24 cellular contexts compared by ENCODE assay signal in the genomic region with DNA sequence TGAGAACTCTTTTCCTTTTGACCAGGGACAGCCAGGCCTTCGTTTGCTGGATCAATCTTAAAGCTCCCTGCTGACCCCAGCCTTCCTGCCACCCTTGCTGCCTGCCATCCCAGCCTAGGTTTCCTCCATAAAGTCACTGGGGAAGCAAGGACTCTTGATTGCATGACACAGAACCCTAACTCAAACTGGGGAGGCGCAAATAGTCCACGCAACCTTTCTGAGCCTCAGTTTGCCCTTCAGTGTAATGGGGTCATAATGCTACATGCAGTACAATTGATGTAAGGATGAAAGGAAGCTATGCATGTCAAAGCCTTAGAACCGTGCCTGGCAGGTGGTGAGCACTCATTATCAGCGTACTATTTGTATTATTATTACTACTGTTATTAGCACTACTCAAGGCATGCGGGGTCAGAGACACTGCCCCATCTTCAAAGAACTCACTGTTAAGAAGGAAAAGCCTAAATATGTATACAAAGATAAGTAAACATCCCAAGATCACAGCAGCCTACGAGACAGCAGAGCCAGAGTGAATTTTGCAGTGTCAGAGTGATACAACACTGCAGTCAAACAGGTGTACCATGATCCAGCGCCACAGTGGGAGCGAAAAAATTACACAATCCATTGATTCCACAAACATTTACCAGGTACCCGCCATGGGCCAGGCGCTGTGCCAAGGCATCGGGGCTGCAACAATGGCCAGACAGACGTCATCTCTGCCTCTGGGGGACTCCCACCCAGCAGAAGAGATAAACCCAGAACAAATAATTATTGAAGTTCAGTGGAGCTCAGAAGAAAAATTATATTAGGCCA. TPM values are rescaled to one million over a fixed set of nuclear protein-coding genes. Genes with fewer than 3 reads are reported as not detected.
DNase-seq lines count a peak whose midpoint lies in the region; ATAC-seq, FAIRE-seq and TF ChIP-seq lines count a peak whose summit lies in the region.
"Had no signal": no experiment of that assay in that cellular context is flagged by ENCODE, and none has a peak within 500 bp of the region (broad histone marks: within the 10 kb centered on the region; RNA-seq: fewer than 3 reads in every experiment).

No MANE protein-coding gene starts in this region.

- 28% methylated on average over 13 of the region's 13 CpGs for WGBS in SK-N-SH (ENCODE audit: low lambda C conversion rate)
- whole genome bisulfite sequencing in K562 (ENCODE audit: insufficient coverage, low coverage, missing lambda C conversion rate): 2% methylated on average over 13 of the region's 13 CpGs

- H3K4me3 ChIP-seq in SK-N-SH (ENCODE audit: low read depth in 2 of 2, low read length in 1 of 2): no peak overlapping the region
- H3K4me3 ChIP-seq in K562: no peak overlapping the region
- H3K4me3 ChIP-seq: colonic mucosa, left ventricle myocardium inferior, thyroid gland had no signal

- BruUV-seq in K562 (replicated peaks; lab: Mats Ljungman, UMichigan): no TSS peak

- peak overlapping the region in 1 of 2 experiments; percentile 94; a peak in 2 of 4 replicates for H3K27ac ChIP-seq in SK-N-SH (ENCODE audit: low read depth in 2 of 2, low read length in 1 of 2)
- H3K27ac ChIP-seq in K562 (ENCODE audit: extremely low read depth, low read depth, low read length): no peak overlapping the region
- H3K27ac ChIP-seq: colonic mucosa, left ventricle myocardium inferior, thyroid gland had no signal

- TF ChIP-seq POLR2A in K562 (conservative IDR thresholded peaks at IDR 0.05): no peak

- no peak for TF ChIP-seq CTCF in SK-N-SH (IDR thresholded peaks at IDR 0.05)
- TF ChIP-seq CTCF in K562 (IDR thresholded peaks at IDR 0.05 in 2 of 3, conservative IDR thresholded peaks at IDR 0.05 in 1 of 3; ENCODE audit: insufficient read depth in 2 of 3, low read depth in 1 of 3, low read length in 3 of 3): no peak

- H3K79me2 ChIP-seq in SK-N-SH (ENCODE audit: insufficient read depth) (no peaks in the 10 kb centered on the region), K562 (ENCODE audit: control insufficient read depth, insufficient read depth, low read length) (no peaks in the 10 kb centered on the region)

- H2AFZ ChIP-seq in SK-N-SH (ENCODE audit: low read depth): no peak overlapping the region
- no peak overlapping the region for H2AFZ ChIP-seq in K562 (ENCODE audit: low read depth, low read length)

- FAIRE-seq in K562 (lab: Jason Lieb, UNC): no peak
- FAIRE-seq: endometrium, GM12891 had no signal

- H3K9ac ChIP-seq in SK-N-SH: no peak overlapping the region
- H3K9ac ChIP-seq in K562 (ENCODE audit: insufficient read depth in 1 of 2, low read depth in 2 of 2, low read length in 2 of 2): no peak overlapping the region

- POLR2A ChIA-PET in SK-N-SH (lab: Yijun Ruan, JAX) (interaction anchor here (1.3 kb wide), 1 partner anchor 58 kb away, joined by 3 read pairs; no protein-coding TSS in a partner anchor), K562 (lab: Yijun Ruan, JAX) (no interaction called here)

- TF ChIP-seq RAD21 in SK-N-SH (IDR thresholded peaks at IDR 0.05; ENCODE audit: low read length) (no peak), K562 (CRISPR knock-in tag; conservative IDR thresholded peaks at IDR 0.05 in 1 of 2, IDR thresholded peaks at IDR 0.05 in 1 of 2) (no peak)

- no peaks in the 10 kb centered on the region for H3K36me3 ChIP-seq in SK-N-SH (replicated peaks in 1 of 2; ENCODE audit: control insufficient read depth in 1 of 2, insufficient read depth in 2 of 2, low read length in 1 of 2)
- H3K36me3 ChIP-seq in K562 (ENCODE audit: control insufficient read depth, insufficient read depth, low read length): no peaks in the 10 kb centered on the region
- H3K36me3 ChIP-seq: colonic mucosa, left ventricle myocardium inferior, thyroid gland had no signal

- TF ChIP-seq EP300 in SK-N-SH (IDR thresholded peaks at IDR 0.05; ENCODE audit: borderline replicate concordance in 1 of 2, low read depth in 1 of 2, low read length in 1 of 2) (no peak; a peak in 1 of 4 replicates), K562 (IDR thresholded peaks at IDR 0.05; ENCODE audit: low read length) (no peak)

- CTCF ChIA-PET in SK-N-SH (lab: Yijun Ruan, JAX) (interaction anchor here (1.0 to 3.7 kb wide), 6 partner anchors 10 to 124 kb away, joined by 3 to 22 read pairs (median 6); no protein-coding TSS in a partner anchor), K562 (lab: Yijun Ruan, JAX; ENCODE audit: low intra/inter-chr PET ratio) (no interaction called here)

- ATAC-seq in SK-N-SH treated with all-trans-retinoic acid at 6 μM for 48 hours (no peak), K562 (no peak), GM21737 (IDR thresholded peaks at IDR 0.05; ENCODE audit: unreplicated experiment) (no peak), GM21717 (IDR thresholded peaks at IDR 0.05; ENCODE audit: unreplicated experiment) (no peak)
- ATAC-seq: stimulated activated effector memory CD8-positive, alpha-beta T cell treated with anti-CD3 and anti-CD28 coated beads, Interleukin-12 subunit alpha, Interleukin-12 subunit beta, amount 100 ng/mL, for 72 hours had no signal

- H3F3A ChIP-seq in SK-N-SH (replicated peaks; ENCODE audit: insufficient read depth): no peaks in the 10 kb centered on the region

- DNase-seq in SK-N-SH (peak; percentile 68), NCI-H345 (lab: John Stamatoyannopoulos, UW) (peak; percentile 92), K562 (ENCODE audit: extremely low read depth in 1 of 4, low spot score in 3 of 4) (no peak), hypothalamus (lab: John Stamatoyannopoulos, UW) (no peak)
- no peak for DNase-seq in stimulated activated CD4-positive, alpha-beta T cell treated with anti-CD3 and anti-CD28 coated beads, Interleukin-2, amount 100 ng/mL, for 48 hours
- DNase-seq: activated B cell treated with CpG ODN at 0.5 μM for 24 hours; activated CD4-positive, alpha-beta T cell treated with anti-CD3 and anti-CD28 coated beads, Interleukin-2, amount 50 U/mL, for 48 hours; activated gamma-delta T cell treated with Interleukin-2 at 50 U/mL for 16 hours; CD4-positive, CD25-positive, alpha-beta regulatory T cell; colonic mucosa; DMS79 treated with DMSO at 0.1 percent for 48 hours; H7; nephron progenitor cell; thyroid gland had no signal

- no peaks in the 10 kb centered on the region for H4K20me1 ChIP-seq in SK-N-SH (ENCODE audit: insufficient read depth)
- peaks cover 19% of the 10 kb centered on the region; the same call in 1 of the 2 replicates for H4K20me1 ChIP-seq in K562 (replicated peaks; ENCODE audit: control insufficient read depth, insufficient read depth, low read length)

- H3K9me3 ChIP-seq in SK-N-SH: no peaks in the 10 kb centered on the region
- H3K9me3 ChIP-seq in K562 (replicated peaks; ENCODE audit: control insufficient read depth, insufficient read depth, low read depth, low read length): no peaks in the 10 kb centered on the region
- H3K9me3 ChIP-seq: colonic mucosa, left ventricle myocardium inferior, thyroid gland had no signal

- no peaks in the 10 kb centered on the region for H3K9me1 ChIP-seq in K562 (ENCODE audit: control insufficient read depth, insufficient read depth, low read length)

- H3K9me2 ChIP-seq in SK-N-SH: no peaks in the 10 kb centered on the region

- in situ Hi-C loops in K562 (cut with MboI): no loop called here

- H3K4me2 ChIP-seq in SK-N-SH: no peak overlapping the region
- no peak overlapping the region for H3K4me2 ChIP-seq in K562 (ENCODE audit: insufficient read depth, low read length)

- H3K4me1 ChIP-seq in SK-N-SH (ENCODE audit: control insufficient read depth in 1 of 2, insufficient read depth in 2 of 2, low read depth in 1 of 2, low read length in 1 of 2) (peaks cover 0 to 20% of the 10 kb centered on the region in 2 experiments; a peak in 1 of 4 replicates), K562 (replicated peaks in 1 of 2; ENCODE audit: control insufficient read depth in 2 of 2, insufficient read depth in 2 of 2, low read length in 2 of 2) (no peaks in the 10 kb centered on the region)
- H3K4me1 ChIP-seq: colonic mucosa, left ventricle myocardium inferior, thyroid gland had no signal

- H3K27me3 ChIP-seq in SK-N-SH (ENCODE audit: insufficient read depth) (no peaks in the 10 kb centered on the region), K562 (ENCODE audit: control insufficient read depth in 2 of 2, insufficient read depth in 2 of 2, low read length in 2 of 2) (peaks cover 16 to 52% of the 10 kb centered on the region in 2 experiments; a peak in 3 of 5 replicates)
- H3K27me3 ChIP-seq: colonic mucosa, thyroid gland had no signal

- intact Hi-C loops in K562 (cut with micrococcal nuclease): no loop called here

TF ChIP-seq in SK-N-SH, 30 proteins besides CTCF, POLR2A, EP300 and RAD21 (continues in another document):
- TF ChIP-seq FOXJ3 (CRISPR knock-in tag; IDR thresholded peaks at IDR 0.05) (no peak), FOSL2 (IDR thresholded peaks at IDR 0.05; ENCODE audit: borderline replicate concordance, low read depth) (no peak)

TF ChIP-seq in SK-N-SH treated with all-trans-retinoic acid at 6 μM for 48 hours, 23 proteins besides CTCF, POLR2A, EP300 and RAD21 (continues in another document):
- TF ChIP-seq CSDC2 (CRISPR knock-in tag; IDR thresholded peaks at IDR 0.05) (no peak), ZNF565 (CRISPR knock-in tag; conservative IDR thresholded peaks at IDR 0.05; ENCODE audit: low read depth) (no peak), ZC3H10 (CRISPR knock-in tag; IDR thresholded peaks at IDR 0.05) (no peak)

TF ChIP-seq in K562, 482 proteins besides CTCF, POLR2A, EP300 and RAD21 (continues in another document):
- TF ChIP-seq ZNF41 (CRISPR knock-in tag; conservative IDR thresholded peaks at IDR 0.05): no peak

RNA-seq across cellular contexts. Expression of gene CPLX2, which starts 16.9 kb away (rescaled TPM):
- polyA plus RNA-seq in SK-N-SH (2012; rRNA removed): 0.23 and 0.34 TPM in 2 replicates
- 0.35 and 0.76 TPM in 2 replicates for polyA plus RNA-seq in SK-N-SH (2012; cell fraction: cytosol; rRNA removed)
- polyA plus RNA-seq in SK-N-SH (2012; cell fraction: nucleus; rRNA removed): 0.08 and 0.22 TPM in 2 replicates
- not detected in 2 replicates for total RNA-seq in K562 (2011; cell fraction: chromatin; rRNA removed; ENCODE audit: low replicate concordance)
- total RNA-seq in K562 (2011; cell fraction: nucleolus; rRNA removed): not detected in 2 replicates
- not detected in 2 replicates for total RNA-seq in K562 (2011; cell fraction: nucleoplasm; rRNA removed)
- not detected in 2 replicates for total RNA-seq in K562 (2014; rRNA removed)
- not detected in 2 replicates for total RNA-seq in K562 (2014; rRNA removed; fragmentation: Illumina TruSeq; extraction: Trizol)
- total RNA-seq in K562 (2015; rRNA removed; fragmentation: Illumina TruSeq; extraction: Trizol): not detected in 2 replicates
- 0.04 TPM in 1 of 2 replicates, not detected in the other for total RNA-seq in K562 (2021)
- polyA plus RNA-seq in K562 (2011; rRNA removed): not detected in 2 replicates
- not detected in 2 replicates for polyA plus RNA-seq in K562 (2011; cell fraction: cytosol; rRNA removed)
- not detected in 2 replicates for polyA plus RNA-seq in K562 (2011; cell fraction: nucleus; rRNA removed)
- polyA plus RNA-seq in K562 (2012): 0.01 TPM in 1 of 2 replicates, not detected in the other
- polyA plus RNA-seq in K562 (2014; fragmentation: Illumina TruSeq; extraction: Trizol): not detected in 2 replicates
- not detected for polyA plus RNA-seq in K562 (2014; fragmentation: Nextera tagmentation; extraction: Ambion mirVana)
- polyA plus RNA-seq in K562 (2014; rRNA removed): not detected in 2 replicates
- polyA minus RNA-seq in K562 (2011; rRNA and poly(A)+ RNA removed): not detected in 2 replicates
- not detected in 2 replicates for polyA minus RNA-seq in K562 (2011; cell fraction: cytosol; rRNA and poly(A)+ RNA removed)
- polyA minus RNA-seq in K562 (2011; cell fraction: nucleus; rRNA and poly(A)+ RNA removed): not detected in 2 replicates
- total RNA-seq: activated B cell treated with CpG ODN at 0.5 μM for 24 hours; CD4-positive, CD25-positive, alpha-beta regulatory T cell; left ventricle myocardium inferior; LHCN-M2; posterior vena cava; T-helper 2 cell treated with Interferon-gamma antibody and Interleukin-4, amounts not matched to agents 100 ng/mL and 5 ng/mL, for 36 hours had no signal

Comparison
In these comparisons a context has a peak if more than half of its experiments do, and no peak if none do; other contexts are left out.
1. DNase-seq: peak in SK-N-SH (single experiment) and NCI-H345 (single experiment); none in K562 (0 of 4), hypothalamus (0 of 51) and stimulated activated CD4-positive, alpha-beta T cell treated with anti-CD3 and anti-CD28 coated beads, Interleukin-2, amount 100 ng/mL, for 48 hours (0 of 2).
2. Of the 27 proteins assayed by ChIP-seq in both K562 and SK-N-SH: peak only in K562: none; only in SK-N-SH: GATA2 and RCOR1; in both: none; in neither: 25.